ENCODE assay signal across 2 cellular contexts in genomic region chr5:161190086-161190485, GRCh38.
TF ChIP-seq lines count a peak whose summit lies in the region.

No MANE protein-coding gene starts in this region.

TF ChIP-seq in GM23338, 12 proteins besides CTCF, POLR2A, EP300 and RAD21:
- TF ChIP-seq CREB1 (CRISPR knock-in tag; IDR thresholded peaks at IDR 0.05; ENCODE audit: low read depth) (no peak), POLR2AphosphoS5 (IDR thresholded peaks at IDR 0.05; ENCODE audit: low read depth) (no peak), ZNF114 (CRISPR knock-in tag; IDR thresholded peaks at IDR 0.05) (no peak), STAT1 (IDR thresholded peaks at IDR 0.05; ENCODE audit: unreplicated experiment) (no peak), NANOG (IDR thresholded peaks at IDR 0.05; ENCODE audit: borderline replicate concordance) (no peak), EZH2 (IDR thresholded peaks at IDR 0.05; ENCODE audit: low read depth, unreplicated experiment) (no peak), EZH2phosphoT487 (IDR thresholded peaks at IDR 0.05; ENCODE audit: unreplicated experiment) (no peak), ZNF462 (CRISPR knock-in tag; IDR thresholded peaks at IDR 0.05) (no peak), REST (IDR thresholded peaks at IDR 0.05; ENCODE audit: unreplicated experiment) (no peak), ZNF331 (CRISPR knock-in tag; IDR thresholded peaks at IDR 0.05; ENCODE audit: low read depth) (no peak), JUNB (IDR thresholded peaks at IDR 0.05; ENCODE audit: unreplicated experiment) (no peak), ETS1 (IDR thresholded peaks at IDR 0.05) (no peak)

TF ChIP-seq in H1, 55 proteins besides CTCF, POLR2A, EP300 and RAD21:
- TF ChIP-seq PHF8 (conservative IDR thresholded peaks at IDR 0.05; ENCODE audit: low read depth, low read length): no peak
- TF ChIP-seq EGR1 (IDR thresholded peaks at IDR 0.05; ENCODE audit: borderline replicate concordance, low read depth, low read length): no peak
- no peak for TF ChIP-seq TEAD4 (IDR thresholded peaks at IDR 0.05; ENCODE audit: low read depth, low read length)
- no peak for TF ChIP-seq CEBPB (IDR thresholded peaks at IDR 0.05; ENCODE audit: low read depth, low read length)
- no peak for TF ChIP-seq KDM1A (IDR thresholded peaks at IDR 0.05; ENCODE audit: borderline replicate concordance, low read length)
- TF ChIP-seq CHD7 (IDR thresholded peaks at IDR 0.05; ENCODE audit: insufficient replicate concordance, low read length): no peak
- no peak for TF ChIP-seq KDM5A (IDR thresholded peaks at IDR 0.05; ENCODE audit: low read length)
- TF ChIP-seq TBP (IDR thresholded peaks at IDR 0.05; ENCODE audit: low read depth, low read length): no peak
- no peak for TF ChIP-seq NRF1 (IDR thresholded peaks at IDR 0.05; ENCODE audit: low read depth, low read length)
- TF ChIP-seq NANOG (IDR thresholded peaks at IDR 0.05; ENCODE audit: insufficient read depth, low read depth, low read length, poor library complexity, severe bottlenecking): no peak
- no peak for TF ChIP-seq CREB1 (IDR thresholded peaks at IDR 0.05)
- TF ChIP-seq ATF2 (IDR thresholded peaks at IDR 0.05; ENCODE audit: low read length): no peak
- TF ChIP-seq BACH1 (IDR thresholded peaks at IDR 0.05; ENCODE audit: low read length): no peak
- no peak for TF ChIP-seq POLR2AphosphoS5 (IDR thresholded peaks at IDR 0.05; ENCODE audit: low read depth, low read length)
- TF ChIP-seq CHD1 (IDR thresholded peaks at IDR 0.05; ENCODE audit: low read depth, low read length): no peak
- TF ChIP-seq RBBP5 (IDR thresholded peaks at IDR 0.05; ENCODE audit: borderline replicate concordance, low read depth, low read length): no peak
- TF ChIP-seq CBX8 (IDR thresholded peaks at IDR 0.05; ENCODE audit: borderline replicate concordance, low read depth, low read length): no peak
- TF ChIP-seq HDAC6 (IDR thresholded peaks at IDR 0.05; ENCODE audit: low read depth, low read length): no peak
